ENCODE assay signal across 11 cellular contexts in the genomic region with DNA sequence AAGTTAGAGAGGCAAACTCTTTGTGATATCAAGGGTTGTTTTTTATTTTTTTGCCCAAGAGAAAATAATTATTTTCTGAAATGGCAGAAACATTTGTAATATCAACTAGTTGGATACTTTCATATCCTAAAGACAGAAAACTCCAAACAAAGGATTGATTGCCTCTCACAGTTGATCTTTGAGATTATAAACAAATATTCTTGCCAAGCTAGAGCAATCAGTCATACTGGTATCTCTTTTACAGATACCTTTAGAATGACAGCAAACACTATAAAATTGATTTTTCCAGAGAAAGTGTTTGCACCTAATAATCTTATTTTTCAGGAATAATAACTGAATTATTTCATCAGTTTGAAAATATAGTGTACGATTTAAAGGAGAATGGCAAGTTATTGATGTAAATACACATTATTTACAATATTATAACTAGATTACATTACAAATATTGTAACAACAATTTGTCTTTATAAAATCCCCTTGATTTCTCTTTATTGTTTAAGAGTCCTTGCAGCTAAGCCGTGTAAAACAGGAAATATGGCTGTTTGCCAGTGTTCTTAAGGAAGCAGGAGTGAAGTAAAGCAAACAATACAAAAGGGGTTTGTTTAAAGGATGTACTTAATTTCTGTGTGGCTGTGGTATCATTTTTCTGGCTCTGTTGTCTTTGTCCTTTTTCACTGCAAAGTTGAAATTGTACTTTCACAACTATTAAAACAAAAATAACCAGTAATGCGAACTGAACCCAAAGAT. TPM values are rescaled to one million over a fixed set of nuclear protein-coding genes. Genes with fewer than 3 reads are reported as not detected.
A peak's percentile ranks its signal among the peaks of the same experiment; 100 is the strongest.
DNase-seq lines count a peak whose midpoint lies in the region; ATAC-seq and TF ChIP-seq lines count a peak whose summit lies in the region.
"Had no signal": no experiment of that assay in that cellular context is flagged by ENCODE, and none has a peak within 500 bp of the region (broad histone marks: within the 10 kb centered on the region; RNA-seq: fewer than 3 reads in every experiment).

No MANE protein-coding gene starts in this region.

- peak; percentile 70 for ATAC-seq in PC-3
- ATAC-seq in foreskin keratinocyte = no peak
- no peak for ATAC-seq in HG03521 (IDR thresholded peaks at IDR 0.05; ENCODE audit: unreplicated experiment)
- no peak for ATAC-seq in HG03108 (IDR thresholded peaks at IDR 0.05; ENCODE audit: unreplicated experiment)
- ATAC-seq: naive thymus-derived CD8-positive, alpha-beta T cell had no signal

- peak overlapping the region; percentile 46 for H3K27ac ChIP-seq in PC-3 (ENCODE audit: low read length)
- peak overlapping the region; percentile 15 for H3K27ac ChIP-seq in foreskin keratinocyte
- H3K27ac ChIP-seq: 22Rv1 had no signal

- BruUV-seq in PC-3 (replicated peaks; lab: Mats Ljungman, UMichigan) = no TSS peak

- no peak overlapping the region for H2AFZ ChIP-seq in PC-3 (ENCODE audit: low read length)

- DNase-seq in DMS 273 (lab: John Stamatoyannopoulos, UW; ENCODE audit: unreplicated experiment) (peak; percentile 31), DMS 273 treated with DMSO at 0.1 percent for 48 hours (lab: John Stamatoyannopoulos, UW) (no peak), PC-3 (peak; percentile 82), foreskin keratinocyte (peak in 1 of 2 donors; percentile 12), smooth muscle cell of the brain vasculature (ENCODE audit: low read depth, low spot score) (peak; percentile 43), hepatic stellate cell (ENCODE audit: low spot score) (no peak)
- DNase-seq: effector memory CD4-positive, alpha-beta T cell; naive thymus-derived CD8-positive, alpha-beta T cell had no signal

- H3F3A ChIP-seq in PC-3 (ENCODE audit: low read length, unreplicated experiment) = no peaks in the 10 kb centered on the region

- peak overlapping the region; percentile 8; the same call in 1 of the 2 replicates for H3K4me3 ChIP-seq in PC-3 (ENCODE audit: low read length)

- H3K36me3 ChIP-seq in PC-3 (ENCODE audit: low read depth, low read length) = no peaks in the 10 kb centered on the region

- no peaks in the 10 kb centered on the region for H3K9me3 ChIP-seq in PC-3 (ENCODE audit: low read length)

- peaks cover 18% of the 10 kb centered on the region for H3K27me3 ChIP-seq in PC-3 (ENCODE audit: low read length)
- H3K27me3 ChIP-seq in foreskin keratinocyte = no peaks in the 10 kb centered on the region

- TF ChIP-seq CTCF in PC-3 (conservative IDR thresholded peaks at IDR 0.05; ENCODE audit: low read depth, low read length) (no peak), foreskin keratinocyte (conservative IDR thresholded peaks at IDR 0.05) (no peak)

- H3K9me2 ChIP-seq in PC-3 (replicated peaks; ENCODE audit: low read length) = no peaks in the 10 kb centered on the region

- 0 out of 2 replicates have a peak, but pooled peaks cover 4% of the 10 kb centered on the region for H4K20me1 ChIP-seq in PC-3 (ENCODE audit: low read length)

- CTCF ChIA-PET in PC-3 (lab: Charles Lee) = interaction anchor here (0.6 to 1.5 kb wide), 4 partner anchors 79 to 291 kb away, joined by 3 to 23 read pairs (median 6); no protein-coding TSS in a partner anchor

- intact Hi-C loops in PC-3 (cut with micrococcal nuclease) = loop anchor here (1.0 to 10.0 kb wide), 6 partner anchors 18 to 960 kb away; no protein-coding TSS in a partner anchor

- POLR2A ChIA-PET in PC-3 (lab: Charles Lee; ENCODE audit: unreplicated experiment) = no interaction called here

- H3K79me2 ChIP-seq in PC-3 (ENCODE audit: low read length) = no peaks in the 10 kb centered on the region

- H3K4me1 ChIP-seq in PC-3 (ENCODE audit: insufficient read depth, low read length) (peaks cover 27% of the 10 kb centered on the region), foreskin keratinocyte (peaks cover 28% of the 10 kb centered on the region)

- peak overlapping the region; percentile 49 for H3K4me2 ChIP-seq in PC-3 (ENCODE audit: low read length)

- H3K9ac ChIP-seq in PC-3 (ENCODE audit: low read length) = peak overlapping the region; percentile 8; the same call in 1 of the 2 replicates

RNA-seq across cellular contexts. Expression of gene MAPK8, which starts 58.4 kb away (rescaled TPM):
- total RNA-seq in PC-3 (2014; rRNA removed) = 21.5 and 26.6 TPM in 2 replicates
- 32.5 and 34.0 TPM in 2 replicates for total RNA-seq in foreskin keratinocyte
- polyA plus RNA-seq in foreskin keratinocyte = 7.6 and 11.0 TPM in 2 replicates

Comparison
In these comparisons a context has a peak if more than half of its experiments do, and no peak if none do; other contexts are left out.
1. DNase-seq: peak in DMS 273 (single experiment), PC-3 (single experiment) and smooth muscle cell of the brain vasculature (single experiment); none in DMS 273 treated with DMSO at 0.1 percent for 48 hours (single experiment) and hepatic stellate cell (single experiment).